In genomic region chr9:107867738-107868137, GRCh38 we compare ENCODE assay signal across 23 cellular contexts.
"Had no signal": no experiment of that assay in that cellular context is flagged by ENCODE, and none has a peak within 500 bp of the region (broad histone marks: within the 10 kb centered on the region; RNA-seq: fewer than 3 reads in every experiment).

No MANE protein-coding gene starts in this region.

- H3K9me3 Mint-ChIP-seq: activated CD4-positive, alpha-beta memory T cell treated with anti-CD3 and anti-CD28 coated beads for 36 hours; activated CD4-positive, alpha-beta T cell treated with anti-CD3 and anti-CD28 coated beads, Interleukin-2, amount 10 ng/mL, durations not matched to agents 24 days and 14 days; neural crest cell; T-helper 1 cell treated with Interleukin-12 subunit alpha and Interleukin-12 subunit beta and Interleukin-4 antibody, amounts not matched to agents 30 μg/mL and 1 μg/mL, for 36 hours had no signal

- H3K27ac Mint-ChIP-seq: activated CD4-positive, alpha-beta memory T cell treated with anti-CD3 and anti-CD28 coated beads for 36 hours; activated CD4-positive, alpha-beta T cell treated with anti-CD3 and anti-CD28 coated beads, Interleukin-2, amount 10 ng/mL, durations not matched to agents 24 days and 14 days; T-helper 1 cell treated with Interleukin-12 subunit alpha and Interleukin-12 subunit beta and Interleukin-4 antibody, amounts not matched to agents 30 μg/mL and 1 μg/mL, for 36 hours had no signal

- H3K4me3 Mint-ChIP-seq: activated CD4-positive, alpha-beta memory T cell treated with anti-CD3 and anti-CD28 coated beads for 36 hours; activated CD4-positive, alpha-beta T cell treated with anti-CD3 and anti-CD28 coated beads, Interleukin-2, amount 10 ng/mL, durations not matched to agents 24 days and 14 days; neural crest cell; T-helper 1 cell treated with Interleukin-12 subunit alpha and Interleukin-12 subunit beta and Interleukin-4 antibody, amounts not matched to agents 30 μg/mL and 1 μg/mL, for 36 hours had no signal

- H3K27me3 Mint-ChIP-seq: activated CD4-positive, alpha-beta memory T cell treated with anti-CD3 and anti-CD28 coated beads for 36 hours; activated CD4-positive, alpha-beta T cell treated with anti-CD3 and anti-CD28 coated beads, Interleukin-2, amount 10 ng/mL, durations not matched to agents 24 days and 14 days had no signal

- H3K27ac ChIP-seq: epithelial cell of prostate, esophagus squamous epithelium, heart right ventricle, parathyroid adenoma, testis, transverse colon, WERI-Rb-1 had no signal

- H3K36me3 ChIP-seq: esophagus squamous epithelium, heart right ventricle, transverse colon, WERI-Rb-1 had no signal

- ATAC-seq: naive thymus-derived CD8-positive, alpha-beta T cell; right cardiac atrium; stimulated activated naive CD8-positive, alpha-beta T cell treated with anti-CD3 and anti-CD28 coated beads, Interleukin-15, Interleukin-2, amounts not matched to agents 100 U/mL and 50 U/mL, for 24 hours had no signal

- H3K9ac ChIP-seq: parathyroid adenoma had no signal

- H3K4me3 ChIP-seq: esophagus squamous epithelium, heart right ventricle, testis, transverse colon had no signal

- DNase-seq: activated CD4-positive, alpha-beta memory T cell treated with anti-CD3 and anti-CD28 coated beads for 36 hours; activated CD4-positive, alpha-beta T cell treated with anti-CD3 and anti-CD28 coated beads, Interleukin-2, amount 10 ng/mL, durations not matched to agents 24 days and 14 days; activated CD4-positive, CD25-positive, alpha-beta regulatory T cell treated with anti-CD3 and anti-CD28 coated beads, Interleukin-2, amount 50 U/mL, for 72 hours; activated CD8-positive, alpha-beta memory T cell treated with anti-CD3 and anti-CD28 coated beads, Interleukin-2, amount 50 U/mL, for 4 hours; activated gamma-delta T cell treated with Interleukin-2 at 50 U/mL for 16 hours; activated naive CD4-positive, alpha-beta T cell treated with anti-CD3 and anti-CD28 coated beads, Interleukin-2, amount 50 U/mL, for 16 hours; activated T-cell treated with anti-CD3 and anti-CD28 coated beads, Interleukin-2, amount 50 U/mL, for 1 hour; effector CD8-positive, alpha-beta T cell; esophagus squamous epithelium; foreskin melanocyte; heart right ventricle; naive thymus-derived CD8-positive, alpha-beta T cell; occipital lobe; right cardiac atrium; stimulated activated naive CD8-positive, alpha-beta T cell treated with anti-CD3 and anti-CD28 coated beads, Interleukin-15, Interleukin-2, amounts not matched to agents 100 U/mL and 50 U/mL, for 24 hours; T1000; testis; transverse colon; WERI-Rb-1 had no signal

- H3K4me1 ChIP-seq: parathyroid adenoma had no signal

- H3K27me3 ChIP-seq: esophagus squamous epithelium, heart right ventricle, testis, transverse colon had no signal

- H3K79me2 ChIP-seq: parathyroid adenoma had no signal

- H2AFZ ChIP-seq: parathyroid adenoma had no signal

- H3K9me3 ChIP-seq: esophagus squamous epithelium, heart right ventricle, testis, transverse colon had no signal

- H3K36me3 Mint-ChIP-seq: activated CD4-positive, alpha-beta memory T cell treated with anti-CD3 and anti-CD28 coated beads for 36 hours; naive thymus-derived CD8-positive, alpha-beta T cell had no signal

- H3K4me1 Mint-ChIP-seq: activated CD4-positive, alpha-beta T cell treated with anti-CD3 and anti-CD28 coated beads, Interleukin-2, amount 10 ng/mL, durations not matched to agents 24 days and 14 days had no signal
